ENCODE assay signal across 41 cellular contexts in the genomic region with DNA sequence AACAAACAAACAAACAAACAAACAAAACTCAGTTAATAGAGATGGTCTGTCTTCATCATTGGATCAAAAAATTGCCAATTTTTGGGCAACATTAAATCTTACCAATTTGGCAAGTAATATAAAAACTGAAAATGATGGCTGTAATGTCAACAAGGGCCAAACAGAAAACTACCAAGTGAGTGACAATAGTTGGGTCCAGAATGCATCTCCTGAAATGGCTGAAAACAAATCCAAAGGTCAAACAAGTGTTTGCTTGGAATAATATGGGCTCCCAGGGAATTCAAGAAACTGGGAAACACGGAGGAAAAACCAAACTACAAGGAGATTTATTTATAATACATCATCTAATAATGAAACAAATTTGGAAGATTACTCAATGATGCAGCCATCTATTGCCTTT. TPM values are rescaled to one million over a fixed set of nuclear protein-coding genes. Genes with fewer than 3 reads are reported as not detected.
"Had no signal": no experiment of that assay in that cellular context is flagged by ENCODE, and none has a peak within 500 bp of the region (broad histone marks: within the 10 kb centered on the region; RNA-seq: fewer than 3 reads in every experiment).

No MANE protein-coding gene starts in this region.

- DNase-seq: activated effector memory CD4-positive, alpha-beta T cell treated with anti-CD3 and anti-CD28 coated beads, Interleukin-2, amount 50 U/mL, for 16 hours; activated effector memory CD4-positive, alpha-beta T cell treated with Interleukin-2 at 50 U/mL for 16 hours; activated gamma-delta T cell; activated gamma-delta T cell treated with Interleukin-2 at 50 U/mL for 16 hours; activated naive CD4-positive, alpha-beta T cell; activated naive CD4-positive, alpha-beta T cell treated with anti-CD3 and anti-CD28 coated beads for 36 hours; activated naive CD4-positive, alpha-beta T cell treated with anti-CD3 and anti-CD28 coated beads, Interleukin-2, amount 10 ng/mL, durations not matched to agents 7 days and 5 days; activated naive CD4-positive, alpha-beta T cell treated with anti-CD3 and anti-CD28 coated beads, Interleukin-2, amount 50 U/mL, for 16 hours; activated naive CD4-positive, alpha-beta T cell treated with Interleukin-2 at 50 U/mL for 16 hours; activated naive CD8-positive, alpha-beta T cell treated with anti-CD3 and anti-CD28 coated beads for 36 hours; activated naive CD8-positive, alpha-beta T cell treated with anti-CD3 and anti-CD28 coated beads, Interleukin-2, amount 10 ng/mL, durations not matched to agents 7 days and 5 days; activated naive CD8-positive, alpha-beta T cell treated with anti-CD3 and anti-CD28 coated beads, Interleukin-2, amount 50 U/mL, for 24 hours; activated T-cell treated with anti-CD3 and anti-CD28 coated beads, Interleukin-2, amount 50 U/mL, for 1 hour; activated T-cell treated with anti-CD3 and anti-CD28 coated beads, Interleukin-2, amount 50 U/mL, for 24 hours; activated T-cell treated with anti-CD3 and anti-CD28 coated beads, Interleukin-2, amount 50 U/mL, for 4 hours; activated T-cell treated with anti-CD3 and anti-CD28 coated beads, Interleukin-2, amount 50 U/mL, for 48 hours; activated T-cell treated with anti-CD3 and anti-CD28 coated beads, Interleukin-2, amount 50 U/mL, for 72 hours; adrenal gland; amniotic stem cell; amygdala; anterior cingulate cortex; aorta; body of pancreas; brain microvascular endothelial cell; caudate nucleus; central memory CD4-positive, alpha-beta T cell; cerebellar nuclear complex had no signal

- H3K9me3 Mint-ChIP-seq: activated naive CD4-positive, alpha-beta T cell treated with anti-CD3 and anti-CD28 coated beads for 36 hours; activated naive CD4-positive, alpha-beta T cell treated with anti-CD3 and anti-CD28 coated beads, Interleukin-2, amount 10 ng/mL, durations not matched to agents 7 days and 5 days; activated naive CD4-positive, alpha-beta T cell treated with anti-CD3 and anti-CD28 coated beads, Interleukin-2, amount 50 U/mL, for 24 hours; activated naive CD4-positive, alpha-beta T cell treated with anti-CD3 and anti-CD28 coated beads, Interleukin-2, amount 50 U/mL, for 72 hours; activated naive CD8-positive, alpha-beta T cell treated with anti-CD3 and anti-CD28 coated beads, Interleukin-2, amount 10 ng/mL, durations not matched to agents 7 days and 5 days; activated naive CD8-positive, alpha-beta T cell treated with anti-CD3 and anti-CD28 coated beads, Interleukin-2, amount 50 U/mL, for 24 hours; activated T-cell treated with anti-CD3 and anti-CD28 coated beads, Interleukin-2, amount 50 U/mL, for 24 hours; activated T-cell treated with anti-CD3 and anti-CD28 coated beads, Interleukin-2, amount 50 U/mL, for 4 hours; activated T-helper 1 cell treated with anti-CD3 and anti-CD28 coated beads, Interleukin-12 subunit alpha, Interleukin-12 subunit beta, Interleukin-2, Interleukin-4 antibody, amounts not matched to agents 30 ng/mL and 10 ng/mL and 1 ng/mL, durations not matched to agents 14 hours and 24 hours and 36 hours; activated T-helper 17 cell treated with anti-CD3 and anti-CD28 coated beads, Interleukin-2, amount 50 U/mL, for 72 hours; activated T-helper 2 cell treated with anti-CD3 and anti-CD28 coated beads, Interferon-gamma antibody, Interleukin-2, Interleukin-4, amounts not matched to agents 10 μg/mL and 5 μg/mL and 100 μg/mL, durations not matched to agents 14 hours and 24 hours and 36 hours; central memory CD8-positive, alpha-beta T cell had no signal

- H3K27me3 Mint-ChIP-seq: activated naive CD4-positive, alpha-beta T cell treated with anti-CD3 and anti-CD28 coated beads, Interleukin-2, amount 10 ng/mL, durations not matched to agents 7 days and 5 days; activated naive CD8-positive, alpha-beta T cell treated with anti-CD3 and anti-CD28 coated beads, Interleukin-2, amount 10 ng/mL, durations not matched to agents 7 days and 5 days; activated T-helper 17 cell treated with anti-CD3 and anti-CD28 coated beads, Interleukin-2, amount 50 U/mL, for 72 hours had no signal

- H3K36me3 ChIP-seq: adrenal gland, ascending aorta, brain microvascular endothelial cell, breast epithelium, cardiac muscle cell had no signal

- H3K4me3 Mint-ChIP-seq: activated naive CD4-positive, alpha-beta T cell treated with anti-CD3 and anti-CD28 coated beads for 36 hours; activated naive CD4-positive, alpha-beta T cell treated with anti-CD3 and anti-CD28 coated beads, Interleukin-2, amount 10 ng/mL, durations not matched to agents 7 days and 5 days; activated naive CD4-positive, alpha-beta T cell treated with anti-CD3 and anti-CD28 coated beads, Interleukin-2, amount 50 U/mL, for 24 hours; activated naive CD8-positive, alpha-beta T cell; activated naive CD8-positive, alpha-beta T cell treated with anti-CD3 and anti-CD28 coated beads for 36 hours; activated naive CD8-positive, alpha-beta T cell treated with anti-CD3 and anti-CD28 coated beads, Interleukin-2, amount 10 ng/mL, durations not matched to agents 7 days and 5 days; activated naive CD8-positive, alpha-beta T cell treated with anti-CD3 and anti-CD28 coated beads, Interleukin-2, amount 50 U/mL, for 24 hours; activated T-cell treated with anti-CD3 and anti-CD28 coated beads, Interleukin-2, amount 50 U/mL, for 24 hours; activated T-cell treated with anti-CD3 and anti-CD28 coated beads, Interleukin-2, amount 50 U/mL, for 4 hours; activated T-cell treated with anti-CD3 and anti-CD28 coated beads, Interleukin-2, amount 50 U/mL, for 72 hours; activated T-helper 1 cell treated with anti-CD3 and anti-CD28 coated beads, Interleukin-12 subunit alpha, Interleukin-12 subunit beta, Interleukin-2, Interleukin-4 antibody, amounts not matched to agents 30 ng/mL and 10 ng/mL and 1 ng/mL, durations not matched to agents 14 hours and 24 hours and 36 hours; activated T-helper 17 cell treated with anti-CD3 and anti-CD28 coated beads, Interleukin-2, amount 50 U/mL, for 72 hours; brain; central memory CD8-positive, alpha-beta T cell had no signal

- H3K4me3 ChIP-seq: adrenal gland, ascending aorta, body of pancreas, breast epithelium, cardiac muscle cell had no signal

- ATAC-seq: activated naive CD4-positive, alpha-beta T cell treated with anti-CD3 and anti-CD28 coated beads, Interleukin-2, amount 50 U/mL, for 72 hours; activated naive CD8-positive, alpha-beta T cell treated with anti-CD3 and anti-CD28 coated beads, Interleukin-2, amount 50 U/mL, for 24 hours; activated T-cell treated with anti-CD3 and anti-CD28 coated beads, Interleukin-2, amount 50 U/mL, for 4 hours; activated T-cell treated with anti-CD3 and anti-CD28 coated beads, Interleukin-2, amount 50 U/mL, for 72 hours; activated T-helper 17 cell treated with anti-CD3 and anti-CD28 coated beads, Interleukin-2, amount 50 U/mL, for 72 hours; body of pancreas had no signal

- FAIRE-seq: astrocyte, bronchial epithelial cell had no signal

- H3K27ac ChIP-seq: adrenal gland, ascending aorta, body of pancreas, brain microvascular endothelial cell, breast epithelium, cardiac muscle cell had no signal

- H3K36me3 Mint-ChIP-seq: activated naive CD4-positive, alpha-beta T cell treated with anti-CD3 and anti-CD28 coated beads, Interleukin-2, amount 10 ng/mL, durations not matched to agents 7 days and 5 days; activated naive CD4-positive, alpha-beta T cell treated with anti-CD3 and anti-CD28 coated beads, Interleukin-2, amount 50 U/mL, for 24 hours; activated naive CD4-positive, alpha-beta T cell treated with anti-CD3 and anti-CD28 coated beads, Interleukin-2, amount 50 U/mL, for 72 hours; activated naive CD8-positive, alpha-beta T cell; activated naive CD8-positive, alpha-beta T cell treated with anti-CD3 and anti-CD28 coated beads for 36 hours; activated naive CD8-positive, alpha-beta T cell treated with anti-CD3 and anti-CD28 coated beads, Interleukin-2, amount 10 ng/mL, durations not matched to agents 7 days and 5 days; brain had no signal

- H3K27ac Mint-ChIP-seq: activated naive CD4-positive, alpha-beta T cell treated with anti-CD3 and anti-CD28 coated beads for 36 hours; activated naive CD4-positive, alpha-beta T cell treated with anti-CD3 and anti-CD28 coated beads, Interleukin-2, amount 10 ng/mL, durations not matched to agents 7 days and 5 days; activated naive CD4-positive, alpha-beta T cell treated with anti-CD3 and anti-CD28 coated beads, Interleukin-2, amount 50 U/mL, for 24 hours; activated naive CD4-positive, alpha-beta T cell treated with anti-CD3 and anti-CD28 coated beads, Interleukin-2, amount 50 U/mL, for 72 hours; activated naive CD8-positive, alpha-beta T cell; activated naive CD8-positive, alpha-beta T cell treated with anti-CD3 and anti-CD28 coated beads for 36 hours; activated naive CD8-positive, alpha-beta T cell treated with anti-CD3 and anti-CD28 coated beads, Interleukin-2, amount 10 ng/mL, durations not matched to agents 7 days and 5 days; activated naive CD8-positive, alpha-beta T cell treated with anti-CD3 and anti-CD28 coated beads, Interleukin-2, amount 50 U/mL, for 24 hours; activated T-cell treated with anti-CD3 and anti-CD28 coated beads, Interleukin-2, amount 50 U/mL, for 24 hours; activated T-cell treated with anti-CD3 and anti-CD28 coated beads, Interleukin-2, amount 50 U/mL, for 72 hours; activated T-helper 1 cell treated with anti-CD3 and anti-CD28 coated beads, Interleukin-12 subunit alpha, Interleukin-12 subunit beta, Interleukin-2, Interleukin-4 antibody, amounts not matched to agents 30 ng/mL and 10 ng/mL and 1 ng/mL, durations not matched to agents 14 hours and 24 hours and 36 hours; activated T-helper 17 cell treated with anti-CD3 and anti-CD28 coated beads, Interleukin-2, amount 50 U/mL, for 72 hours; activated T-helper 2 cell treated with anti-CD3 and anti-CD28 coated beads, Interferon-gamma antibody, Interleukin-2, Interleukin-4, amounts not matched to agents 10 μg/mL and 5 μg/mL and 100 μg/mL, durations not matched to agents 14 hours and 24 hours and 36 hours; brain had no signal

- H3K4me1 ChIP-seq: adrenal gland, ascending aorta, breast epithelium had no signal

- H3K27me3 ChIP-seq: adrenal gland, ascending aorta, body of pancreas, brain microvascular endothelial cell, breast epithelium, cardiac muscle cell had no signal

- H3K4me1 Mint-ChIP-seq: activated naive CD4-positive, alpha-beta T cell treated with anti-CD3 and anti-CD28 coated beads, Interleukin-2, amount 10 ng/mL, durations not matched to agents 7 days and 5 days; activated naive CD4-positive, alpha-beta T cell treated with anti-CD3 and anti-CD28 coated beads, Interleukin-2, amount 50 U/mL, for 24 hours; activated naive CD8-positive, alpha-beta T cell treated with anti-CD3 and anti-CD28 coated beads for 36 hours; activated naive CD8-positive, alpha-beta T cell treated with anti-CD3 and anti-CD28 coated beads, Interleukin-2, amount 10 ng/mL, durations not matched to agents 7 days and 5 days; activated naive CD8-positive, alpha-beta T cell treated with anti-CD3 and anti-CD28 coated beads, Interleukin-2, amount 50 U/mL, for 24 hours; activated T-helper 17 cell treated with anti-CD3 and anti-CD28 coated beads, Interleukin-2, amount 50 U/mL, for 72 hours; brain; central memory CD8-positive, alpha-beta T cell had no signal

- H3K9me3 ChIP-seq: adrenal gland, ascending aorta, body of pancreas, breast epithelium had no signal

RNA-seq across cellular contexts. Expression of a gene that starts 25.1 kb away (rescaled TPM):
- total RNA-seq: activated naive CD4-positive, alpha-beta T cell treated with anti-CD3 and anti-CD28 coated beads for 36 hours; activated naive CD4-positive, alpha-beta T cell treated with anti-CD3 and anti-CD28 coated beads, Interleukin-2, amount 50 U/mL, for 72 hours; activated naive CD8-positive, alpha-beta T cell treated with anti-CD3 and anti-CD28 coated beads, Interleukin-2, amount 10 ng/mL, durations not matched to agents 7 days and 5 days; activated T-helper 2 cell treated with anti-CD3 and anti-CD28 coated beads, Interferon-gamma antibody, Interleukin-2, Interleukin-4, amounts not matched to agents 10 μg/mL and 5 μg/mL and 100 μg/mL, durations not matched to agents 14 hours and 24 hours and 36 hours; aorta; cardiac muscle cell; cerebellum had no signal
- polyA plus RNA-seq: aorta, cardiac muscle cell had no signal
